ENCODE assay signal across 26 cellular contexts in genomic region chr20:44054118-44054517, GRCh38.
"Had no signal": no experiment of that assay in that cellular context is flagged by ENCODE, and none has a peak within 500 bp of the region (broad histone marks: within the 10 kb centered on the region; RNA-seq: fewer than 3 reads in every experiment).

No MANE protein-coding gene starts in this region.

- H3K4me1 ChIP-seq: adrenal gland, breast epithelium had no signal

- ATAC-seq: activated CD8-positive, alpha-beta T cell treated with anti-CD3 and anti-CD28 coated beads for 36 hours; activated T-cell treated with anti-CD3 and anti-CD28 coated beads, Interleukin-2, amount 50 U/mL, for 72 hours; Right ventricle myocardium inferior; T-cell had no signal

- H3K36me3 ChIP-seq: adrenal gland, breast epithelium, MG63 had no signal

- H3K27ac Mint-ChIP-seq: activated CD8-positive, alpha-beta T cell treated with anti-CD3 and anti-CD28 coated beads for 36 hours; activated naive CD8-positive, alpha-beta T cell; activated T-cell treated with anti-CD3 and anti-CD28 coated beads, Interleukin-2, amount 50 U/mL, for 72 hours; activated T-helper 2 cell treated with anti-CD3 and anti-CD28 coated beads, Interferon-gamma antibody, Interleukin-2, Interleukin-4, amounts not matched to agents 10 μg/mL and 5 μg/mL and 100 μg/mL, durations not matched to agents 14 hours and 24 hours and 36 hours; T-cell had no signal

- H3K9me3 Mint-ChIP-seq: activated CD8-positive, alpha-beta T cell treated with anti-CD3 and anti-CD28 coated beads for 36 hours; T-cell had no signal

- H3K4me3 ChIP-seq: adrenal gland, breast epithelium, MG63, SK-N-MC had no signal

- H3K36me3 Mint-ChIP-seq: activated naive CD8-positive, alpha-beta T cell; T-cell had no signal

- H3K4me3 Mint-ChIP-seq: activated CD8-positive, alpha-beta T cell treated with anti-CD3 and anti-CD28 coated beads for 36 hours; activated naive CD8-positive, alpha-beta T cell; activated T-cell treated with anti-CD3 and anti-CD28 coated beads, Interleukin-2, amount 50 U/mL, for 72 hours; T-cell had no signal

- H3K27me3 Mint-ChIP-seq: activated CD8-positive, alpha-beta T cell treated with anti-CD3 and anti-CD28 coated beads for 36 hours; activated naive CD8-positive, alpha-beta T cell; T-cell had no signal

- H3K9me3 ChIP-seq: adrenal gland, breast epithelium had no signal

- DNase-seq: activated CD4-positive, CD25-positive, alpha-beta regulatory T cell; activated CD8-positive, alpha-beta memory T cell treated with anti-CD3 and anti-CD28 coated beads, Interleukin-2, amount 50 U/mL, for 4 hours; activated CD8-positive, alpha-beta T cell treated with anti-CD3 and anti-CD28 coated beads for 36 hours; activated naive CD4-positive, alpha-beta T cell; activated T-cell treated with anti-CD3 and anti-CD28 coated beads, Interleukin-2, amount 50 U/mL, for 72 hours; IMR-90; KBM-7; MG63; NCI-H1105; NCI-H1436; NCI-H1694 treated with DMSO at 0.1 percent for 48 hours; NCI-H2029 treated with DMSO at 0.1 percent for 48 hours; NCI-H345; NCI-H510A; NCI-H526 treated with DMSO at 0.1 percent for 48 hours; NCI-H82; T-helper 2 cell; T1000 had no signal

- H3K27ac ChIP-seq: adrenal gland, breast epithelium, SK-N-MC, VCaP had no signal

- H3K27me3 ChIP-seq: adrenal gland, breast epithelium, MG63 had no signal
